8 cellular contexts compared by ENCODE assay signal in the genomic region with DNA sequence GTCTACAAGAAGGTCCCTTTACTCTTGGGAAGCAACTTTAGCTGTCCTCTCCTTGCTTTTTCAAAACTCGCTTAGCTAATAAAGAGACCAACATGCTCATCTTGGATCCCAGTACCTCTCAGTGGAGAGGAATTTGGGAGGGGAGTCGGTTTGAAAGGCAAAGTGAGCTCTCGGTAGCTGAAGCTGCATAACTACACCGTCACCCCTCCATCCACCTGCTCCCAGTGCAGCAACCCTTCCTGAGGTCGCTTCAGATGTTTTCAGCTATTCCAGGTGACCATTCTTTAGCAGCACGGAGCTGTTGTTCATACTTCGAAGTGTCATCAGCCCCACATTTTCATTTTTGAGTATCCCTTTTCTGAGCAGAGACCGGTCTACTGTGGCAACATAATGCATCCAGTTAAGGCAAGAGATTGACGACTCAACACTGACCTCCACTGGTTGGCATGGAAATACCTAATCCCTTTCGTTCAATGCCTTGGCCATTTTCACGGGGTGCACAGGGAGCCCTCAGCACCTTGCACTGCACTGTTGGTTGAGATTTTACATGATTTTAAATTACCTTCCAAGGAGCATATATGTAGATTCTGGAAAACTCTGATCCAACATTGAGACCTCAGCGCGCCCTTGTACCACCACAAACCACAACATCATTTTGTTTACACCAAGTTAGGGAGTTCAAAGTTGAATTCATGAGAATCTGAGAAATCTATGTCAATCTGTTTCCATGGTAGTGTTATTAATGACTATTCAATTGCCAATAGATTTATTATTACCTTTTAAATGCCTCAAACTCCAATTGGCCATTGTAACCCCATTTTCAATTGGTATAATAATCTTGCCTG. TPM values are rescaled to one million over a fixed set of nuclear protein-coding genes. Genes with fewer than 3 reads are reported as not detected.
DNase-seq lines count a peak whose midpoint lies in the region; ATAC-seq and TF ChIP-seq lines count a peak whose summit lies in the region.

No MANE protein-coding gene starts in this region.

- no peak overlapping the region for H2AFZ ChIP-seq in Loucy (ENCODE audit: low read length)

- peak; percentile 43 for DNase-seq in H7
- peak; percentile 73 for DNase-seq in SIG-M5 treated with dmso at 0.1 percent for 504 hours (lab: John Stamatoyannopoulos, UW; ENCODE audit: unreplicated experiment)
- DNase-seq in activated naive CD4-positive, alpha-beta T cell treated with anti-CD3 and anti-CD28 coated beads, Interleukin-2, amount 10 ng/mL, durations not matched to agents 7 days and 5 days: peak; percentile 80
- peak; percentile 58 for DNase-seq in glutamatergic neuron
- DNase-seq in posterior cingulate gyrus: peak in 6 of 10 donors; percentile 18 to 85 (median 65)
- DNase-seq in aorta: peak in 1 of 2 donors; percentile 55

- peak; percentile 88 for TF ChIP-seq CTCF in Loucy (conservative IDR thresholded peaks at IDR 0.05; ENCODE audit: low read length)
- TF ChIP-seq CTCF in glutamatergic neuron (IDR thresholded peaks at IDR 0.05; ENCODE audit: partially characterized antibody, unreplicated experiment): peak; percentile 74

- H3K27ac ChIP-seq in aorta (ENCODE audit: low read depth in 1 of 2, low read length in 2 of 2): no peak overlapping the region

- H3K4me3 ChIP-seq in GM08714 (ENCODE audit: low read length) (peak overlapping the region; percentile 2; the same call in 1 of the 2 replicates), H7 (ENCODE audit: insufficient read depth, low read depth, low read length) (no peak overlapping the region), Loucy (ENCODE audit: low read length, poor library complexity, severe bottlenecking) (no peak overlapping the region), aorta (ENCODE audit: low read length in 2 of 2) (no peak overlapping the region)

- no peak overlapping the region for H3K4me3 Mint-ChIP-seq in activated naive CD4-positive, alpha-beta T cell treated with anti-CD3 and anti-CD28 coated beads, Interleukin-2, amount 10 ng/mL, durations not matched to agents 7 days and 5 days
- H3K4me3 Mint-ChIP-seq in glutamatergic neuron (ENCODE audit: unreplicated experiment): no peak overlapping the region

- H3F3A ChIP-seq in Loucy (ENCODE audit: low read depth): no peaks in the 10 kb centered on the region

- intact Hi-C loops in posterior cingulate gyrus (cut with DNase I): loop anchor here (2.0 to 10.0 kb wide), 5 partner anchors 111 to 827 kb away; no protein-coding TSS in a partner anchor
- intact Hi-C loops in aorta (cut with DNase I): loop anchor here (5.0 to 10.0 kb wide), 4 partner anchors 269 to 824 kb away; no protein-coding TSS in a partner anchor

- H3K9me3 Mint-ChIP-seq in activated naive CD4-positive, alpha-beta T cell treated with anti-CD3 and anti-CD28 coated beads, Interleukin-2, amount 10 ng/mL, durations not matched to agents 7 days and 5 days: no peaks in the 10 kb centered on the region
- no peaks in the 10 kb centered on the region for H3K9me3 Mint-ChIP-seq in glutamatergic neuron (ENCODE audit: unreplicated experiment)

- peak overlapping the region; percentile 41 for H3K4me2 ChIP-seq in Loucy (ENCODE audit: low read depth, low read length, poor library complexity, severe bottlenecking)

- CTCF ChIA-PET in activated naive CD4-positive, alpha-beta T cell treated with anti-CD3 and anti-CD28 coated beads, Interleukin-2, amount 10 ng/mL, durations not matched to agents 7 days and 5 days (lab: Charles Lee): interaction anchor here (0.7 to 2.2 kb wide), 24 partner anchors 8 to 825 kb away, joined by 3 to 24 read pairs (median 3); a partner anchor contains a TSS

- WGBS in aorta, 2 donors: 41 to 44% methylated on average over 13 of the region's 13 CpGs

- H3K9me3 ChIP-seq in Loucy (ENCODE audit: insufficient read depth, low read depth, low read length) (no peaks in the 10 kb centered on the region; the same call in 1 of the 2 replicates), aorta (ENCODE audit: control insufficient read depth, low read length) (peaks cover 2% of the 10 kb centered on the region)

- no peak overlapping the region for H3K27ac Mint-ChIP-seq in activated naive CD4-positive, alpha-beta T cell treated with anti-CD3 and anti-CD28 coated beads, Interleukin-2, amount 10 ng/mL, durations not matched to agents 7 days and 5 days
- no peak overlapping the region for H3K27ac Mint-ChIP-seq in glutamatergic neuron (ENCODE audit: unreplicated experiment)

- H3K36me3 Mint-ChIP-seq in activated naive CD4-positive, alpha-beta T cell treated with anti-CD3 and anti-CD28 coated beads, Interleukin-2, amount 10 ng/mL, durations not matched to agents 7 days and 5 days: no peaks in the 10 kb centered on the region
- peaks cover 8% of the 10 kb centered on the region for H3K36me3 Mint-ChIP-seq in glutamatergic neuron (ENCODE audit: unreplicated experiment)

- no peaks in the 10 kb centered on the region for H4K20me1 ChIP-seq in Loucy (ENCODE audit: insufficient read depth, low read length, poor library complexity, severe bottlenecking)

- H3K36me3 ChIP-seq in H7 (replicated peaks; ENCODE audit: control insufficient read depth, insufficient read depth, low read length) (no peaks in the 10 kb centered on the region), Loucy (ENCODE audit: insufficient read depth, low read length) (no peaks in the 10 kb centered on the region; the same call in 1 of the 2 replicates), aorta (ENCODE audit: control insufficient read depth in 1 of 2, insufficient read depth in 2 of 2, low read length in 1 of 2) (no peaks in the 10 kb centered on the region)

- no peaks in the 10 kb centered on the region for H3K9me2 ChIP-seq in Loucy (replicated peaks; ENCODE audit: low read depth, low read length)

- no peaks in the 10 kb centered on the region for H3K27me3 ChIP-seq in H7 (ENCODE audit: control insufficient read depth, insufficient read depth, low read length)
- no peaks in the 10 kb centered on the region for H3K27me3 ChIP-seq in Loucy (ENCODE audit: insufficient read depth, low read length, poor library complexity, severe bottlenecking)
- H3K27me3 ChIP-seq in aorta (ENCODE audit: control insufficient read depth in 1 of 2, insufficient read depth in 2 of 2, low read length in 1 of 2): no peaks in the 10 kb centered on the region

- H3K9ac ChIP-seq in Loucy (ENCODE audit: low read depth, low read length, poor library complexity, severe bottlenecking): peak overlapping the region; percentile 31

- peak; percentile 92 for ATAC-seq in aorta (ENCODE audit: low FRiP score)

- H3K4me1 ChIP-seq in Loucy (ENCODE audit: insufficient read depth, low read length, poor library complexity, severe bottlenecking) (peaks cover 35% of the 10 kb centered on the region), aorta (ENCODE audit: control insufficient read depth in 1 of 2, insufficient read depth in 2 of 2, low read length in 2 of 2) (peaks cover 0 to 3% of the 10 kb centered on the region in 2 donors)

- H3K4me1 Mint-ChIP-seq in activated naive CD4-positive, alpha-beta T cell treated with anti-CD3 and anti-CD28 coated beads, Interleukin-2, amount 10 ng/mL, durations not matched to agents 7 days and 5 days: peaks cover 12% of the 10 kb centered on the region
- H3K4me1 Mint-ChIP-seq in glutamatergic neuron (ENCODE audit: low read depth, unreplicated experiment): peaks cover 11% of the 10 kb centered on the region

- peaks cover 16% of the 10 kb centered on the region for H3K27me3 Mint-ChIP-seq in activated naive CD4-positive, alpha-beta T cell treated with anti-CD3 and anti-CD28 coated beads, Interleukin-2, amount 10 ng/mL, durations not matched to agents 7 days and 5 days
- H3K27me3 Mint-ChIP-seq in glutamatergic neuron (ENCODE audit: unreplicated experiment): peaks cover 1% of the 10 kb centered on the region

- H3K79me2 ChIP-seq in Loucy (ENCODE audit: insufficient read depth, low read length): no peaks in the 10 kb centered on the region

RNA-seq across cellular contexts. Expression of a gene that starts 42.2 kb away (rescaled TPM):
- 1.7 and 4.6 TPM in 2 replicates for total RNA-seq in H7 (2014; rRNA removed; shearing (Covaris generic))
- total RNA-seq in glutamatergic neuron (ENCODE audit: unreplicated experiment): 2.3 TPM
- under 1 TPM; 0.39 to 0.48 TPM for total RNA-seq in aorta
- under 1 TPM in 1 of 2 donors, not detected in 1; 0.50 TPM for polyA plus RNA-seq in aorta
